Comparison of ENCODE assay signal across 7 cellular contexts in genomic region chr6:137218473-137218916, GRCh38. TPM values are rescaled to one million over a fixed set of nuclear protein-coding genes. Genes with fewer than 3 reads are reported as not detected.
DNase-seq lines count a peak whose midpoint lies in the region; ATAC-seq and TF ChIP-seq lines count a peak whose summit lies in the region.

No MANE protein-coding gene starts in this region.

- H3K36me3 ChIP-seq in HAP-1 (replicated peaks) (no peaks in the 10 kb centered on the region), mucosa of descending colon (ENCODE audit: low read depth) (no peaks in the 10 kb centered on the region), thyroid gland (no peaks in the 10 kb centered on the region)

- peak overlapping the region; percentile 91 to 99 (median 93) for H3K27ac ChIP-seq in thyroid gland

- in situ Hi-C loops in HAP-1 (cut with MboI; ENCODE audit: low sequenced_read_pairs), result no loop called here

- peak; percentile 68 for DNase-seq in GM12865 (ENCODE audit: low read depth)
- DNase-seq in HAP-1 (ENCODE audit: low spot score in 2 of 2), result peak; percentile 40 to 41
- DNase-seq in MV-4-11 (lab: John Stamatoyannopoulos, UW), result peak; percentile 94
- DNase-seq in activated CD4-positive, alpha-beta T cell treated with anti-CD3 and anti-CD28 coated beads, Interleukin-2, amount 50 U/mL, for 1 hour, result peak; percentile 36
- peak; percentile 41 for DNase-seq in epidermal melanocyte (ENCODE audit: insufficient read length, low spot score)
- DNase-seq in mucosa of descending colon, result peak in 1 of 3 donors; percentile 62
- peak; percentile 52 to 56 for DNase-seq in thyroid gland

- H3K9me3 ChIP-seq in HAP-1, result no peaks in the 10 kb centered on the region
- H3K9me3 ChIP-seq in mucosa of descending colon, result no peaks in the 10 kb centered on the region
- no peaks in the 10 kb centered on the region for H3K9me3 ChIP-seq in thyroid gland

- H3K27me3 ChIP-seq in HAP-1 (ENCODE audit: low read depth) (no peaks in the 10 kb centered on the region), thyroid gland (no peaks in the 10 kb centered on the region)

- WGBS in thyroid gland, 2 donors, result 0 to 1% methylated on average over 11 to 12 of the region's 13 CpGs

- H3K4me3 ChIP-seq in GM12865 (ENCODE audit: low read depth, low read length), result peak overlapping the region; percentile 88
- H3K4me3 ChIP-seq in HAP-1, result peak overlapping the region; percentile 81
- peak overlapping the region; percentile 95 for H3K4me3 ChIP-seq in mucosa of descending colon
- H3K4me3 ChIP-seq in thyroid gland (replicated peaks in 1 of 3), result peak overlapping the region; percentile 50 to 88 (median 69)

- TF ChIP-seq POLR2A in thyroid gland (IDR thresholded peaks at IDR 0.05), result no peak

- peaks cover 15% of the 10 kb centered on the region for H3K4me1 ChIP-seq in HAP-1
- H3K4me1 ChIP-seq in mucosa of descending colon (ENCODE audit: low read depth), result peaks cover 25% of the 10 kb centered on the region
- peaks cover 42 to 73% of the 10 kb centered on the region in 2 donors for H3K4me1 ChIP-seq in thyroid gland

- ATAC-seq in mucosa of descending colon, result peak; percentile 72

- no peak for TF ChIP-seq CTCF in GM12865 (IDR thresholded peaks at IDR 0.05; ENCODE audit: insufficient read depth, low read depth, low read length, missing control alignments)
- no peak for TF ChIP-seq CTCF in mucosa of descending colon (IDR thresholded peaks at IDR 0.05)
- no peak for TF ChIP-seq CTCF in thyroid gland (IDR thresholded peaks at IDR 0.05)

- intact Hi-C loops in mucosa of descending colon (cut with DNase I, micrococcal nuclease) (no loop called here), thyroid gland (cut with DNase I) (no loop called here)

RNA-seq across cellular contexts. Expression of gene IFNGR1, which starts 0.7 kb away (rescaled TPM):
- 100 to 1,000 TPM in 1 of 3 donors, 10 to 100 TPM in 2; 77.1 to 133 (median 97.6) TPM for total RNA-seq in mucosa of descending colon
- total RNA-seq in thyroid gland, result 100 to 1,000 TPM in 2 of 4 donors, 10 to 100 TPM in 2; 73.9 to 138 (median 113) TPM

RNA-seq across cellular contexts. Expression of gene IL22RA2, which starts 45.1 kb away (rescaled TPM):
- total RNA-seq in mucosa of descending colon, result not detected
- total RNA-seq in thyroid gland, result not detected
